ENCODE assay signal across 8 cellular contexts in genomic region chr12:54418441-54419087, GRCh38. TPM values are rescaled to one million over a fixed set of nuclear protein-coding genes. Genes with fewer than 3 reads are reported as not detected.
DNase-seq lines count a peak whose midpoint lies in the region; ATAC-seq, FAIRE-seq and TF ChIP-seq lines count a peak whose summit lies in the region.

No MANE protein-coding gene starts in this region.

- H3K79me1 ChIP-seq in H9 (ENCODE audit: insufficient read depth, low read depth, low read length, poor library complexity, severe bottlenecking) = no peaks in the 10 kb centered on the region

- peaks cover 16% of the 10 kb centered on the region for H3K23me2 ChIP-seq in H9 (ENCODE audit: insufficient read length, low read depth, low read length, poor library complexity, severe bottlenecking)

- H3K18ac ChIP-seq in H9 (ENCODE audit: insufficient read length, low read depth, low read length) = no peak overlapping the region

- no peaks in the 10 kb centered on the region for H4K20me1 ChIP-seq in H9 (ENCODE audit: control insufficient read depth, insufficient read depth, insufficient read length)

- H3K9ac ChIP-seq in H9 (ENCODE audit: extremely low read depth, insufficient read length, low read length) = peak overlapping the region; percentile 9

- DNase-seq in H9 (no peak), iPS DF 6.9 (ENCODE audit: low read depth, low spot score) (no peak), small intestine (no peak), inferior parietal cortex (ENCODE audit: extremely low spot score) (no peak)
- no peak for DNase-seq in activated T-helper 2 cell treated with anti-CD3 and anti-CD28 coated beads, Interferon-gamma antibody, Interleukin-2, Interleukin-4, amounts not matched to agents 10 μg/mL and 5 μg/mL and 100 μg/mL, durations not matched to agents 14 hours and 24 hours and 36 hours (ENCODE audit: low spot score)
- DNase-seq in stimulated activated naive CD4-positive, alpha-beta T cell (lab: John Stamatoyannopoulos, UW) = no peak

- peak overlapping the region; percentile 79 to 94 for H3K4me3 Mint-ChIP-seq in H9
- peak overlapping the region; percentile 94 for H3K4me3 Mint-ChIP-seq in activated T-helper 2 cell treated with anti-CD3 and anti-CD28 coated beads, Interferon-gamma antibody, Interleukin-2, Interleukin-4, amounts not matched to agents 10 μg/mL and 5 μg/mL and 100 μg/mL, durations not matched to agents 14 hours and 24 hours and 36 hours (ENCODE audit: low read depth)

- peak overlapping the region; percentile 79 for H2BK120ac ChIP-seq in H9 (ENCODE audit: low read depth, low read length, poor library complexity, severe bottlenecking)

- no peak overlapping the region for H2AFZ ChIP-seq in H9 (ENCODE audit: low read length)

- H3K4me1 ChIP-seq in H9 (ENCODE audit: insufficient read depth, low read length) = peaks cover 5% of the 10 kb centered on the region; the same call in 1 of the 2 replicates
- peaks cover 6% of the 10 kb centered on the region for H3K4me1 ChIP-seq in iPS DF 6.9 (ENCODE audit: control insufficient read depth, insufficient read depth, low read length)
- no peaks in the 10 kb centered on the region for H3K4me1 ChIP-seq in small intestine (ENCODE audit: control insufficient read depth in 2 of 2, insufficient read depth in 1 of 2, low read depth in 1 of 2, low read length in 1 of 2)

- no peak overlapping the region for H4K8ac ChIP-seq in H9 (replicated peaks; ENCODE audit: insufficient read length, low read depth, low read length)

- no peaks in the 10 kb centered on the region for H3K9me3 Mint-ChIP-seq in H9
- no peaks in the 10 kb centered on the region for H3K9me3 Mint-ChIP-seq in activated T-helper 2 cell treated with anti-CD3 and anti-CD28 coated beads, Interferon-gamma antibody, Interleukin-2, Interleukin-4, amounts not matched to agents 10 μg/mL and 5 μg/mL and 100 μg/mL, durations not matched to agents 14 hours and 24 hours and 36 hours

- H3K56ac ChIP-seq in H9 (ENCODE audit: insufficient read length, low read depth, low read length) = no peak overlapping the region

- H2BK12ac ChIP-seq in H9 (ENCODE audit: insufficient read length, low read depth, low read length) = no peak overlapping the region

- H3T11ph ChIP-seq in H9 (ENCODE audit: low read length) = no peak overlapping the region

- H3K27me3 ChIP-seq in H9 (ENCODE audit: insufficient read depth, low read length) = no peaks in the 10 kb centered on the region; the same call in 1 of the 2 replicates
- no peaks in the 10 kb centered on the region; the same call in 1 of the 2 replicates for H3K27me3 ChIP-seq in iPS DF 6.9 (ENCODE audit: control insufficient read depth, insufficient read depth, low read length)
- peaks cover 0 to 2% of the 10 kb centered on the region in 2 donors for H3K27me3 ChIP-seq in small intestine (ENCODE audit: control insufficient read depth in 2 of 2, insufficient read depth in 2 of 2, low read length in 2 of 2)

- peaks cover 39 to 40% of the 10 kb centered on the region in 2 experiments for H3K4me1 Mint-ChIP-seq in H9
- H3K4me1 Mint-ChIP-seq in activated T-helper 2 cell treated with anti-CD3 and anti-CD28 coated beads, Interferon-gamma antibody, Interleukin-2, Interleukin-4, amounts not matched to agents 10 μg/mL and 5 μg/mL and 100 μg/mL, durations not matched to agents 14 hours and 24 hours and 36 hours (ENCODE audit: low read depth) = peaks cover 40% of the 10 kb centered on the region

- H4K91ac ChIP-seq in H9 (ENCODE audit: insufficient read length, low read depth, low read length) = no peak overlapping the region

- H3K79me2 ChIP-seq in H9 (ENCODE audit: insufficient read depth, low read length) = no peaks in the 10 kb centered on the region

- H3K36me3 ChIP-seq in iPS DF 6.9 (ENCODE audit: control insufficient read depth, insufficient read depth, low read length) (no peaks in the 10 kb centered on the region), small intestine (ENCODE audit: control insufficient read depth in 2 of 2, insufficient read depth in 2 of 2, low read length in 2 of 2) (no peaks in the 10 kb centered on the region)

- H3K27me3 Mint-ChIP-seq in H9 (ENCODE audit: low read depth) = peaks cover 65% of the 10 kb centered on the region
- peaks cover 23% of the 10 kb centered on the region for H3K27me3 Mint-ChIP-seq in activated T-helper 2 cell treated with anti-CD3 and anti-CD28 coated beads, Interferon-gamma antibody, Interleukin-2, Interleukin-4, amounts not matched to agents 10 μg/mL and 5 μg/mL and 100 μg/mL, durations not matched to agents 14 hours and 24 hours and 36 hours (ENCODE audit: low read depth)

- ATAC-seq in GM19455 (IDR thresholded peaks at IDR 0.05; ENCODE audit: unreplicated experiment) = no peak
- ATAC-seq in GM18909 (IDR thresholded peaks at IDR 0.05; ENCODE audit: poor library complexity, unreplicated experiment) = no peak

- no peak overlapping the region for H3K4ac ChIP-seq in H9 (ENCODE audit: low read depth, low read length)

- FAIRE-seq in small intestine (lab: Jason Lieb, UNC) = no peak

- H2BK15ac ChIP-seq in H9 (ENCODE audit: low read depth, low read length) = no peak overlapping the region

- WGBS in H9 (ENCODE audit: extremely low coverage, insufficient read length, low lambda C conversion rate) = no CpG with 5 or more reads among the region's 35 CpGs
- no CpG with 5 or more reads among the region's 35 CpGs for WGBS in iPS DF 6.9 (ENCODE audit: insufficient coverage, insufficient read length)
- WGBS in small intestine, 3 donors = 1 to 7% (median 5%) methylated on average over 29 to 35 of the region's 35 CpGs

- H3K23ac ChIP-seq in H9 (ENCODE audit: insufficient read length, low read depth, low read length) = no peak overlapping the region

- intact Hi-C loops in activated T-helper 2 cell treated with anti-CD3 and anti-CD28 coated beads, Interferon-gamma antibody, Interleukin-2, Interleukin-4, amounts not matched to agents 10 μg/mL and 5 μg/mL and 100 μg/mL, durations not matched to agents 14 hours and 24 hours and 36 hours (cut with micrococcal nuclease) = no loop called here

- H3K14ac ChIP-seq in H9 (ENCODE audit: insufficient read depth, low read length) = peak overlapping the region; percentile 73

- H3K36me3 Mint-ChIP-seq in H9 (ENCODE audit: insufficient read depth in 1 of 3, low read depth in 3 of 3) = no peaks in the 10 kb centered on the region; a peak in 1 of 7 replicates
- no peaks in the 10 kb centered on the region for H3K36me3 Mint-ChIP-seq in activated T-helper 2 cell treated with anti-CD3 and anti-CD28 coated beads, Interferon-gamma antibody, Interleukin-2, Interleukin-4, amounts not matched to agents 10 μg/mL and 5 μg/mL and 100 μg/mL, durations not matched to agents 14 hours and 24 hours and 36 hours (ENCODE audit: low read depth)

- H3K4me3 ChIP-seq in iPS DF 6.9 (ENCODE audit: low read length) (peak overlapping the region; percentile 57), small intestine (ENCODE audit: low read depth in 1 of 2, low read length in 2 of 2) (peak overlapping the region; percentile 34 to 93)

- H2BK20ac ChIP-seq in H9 (ENCODE audit: low read depth, low read length, poor library complexity, severe bottlenecking) = no peak overlapping the region

- H3K4me2 ChIP-seq in H9 (ENCODE audit: insufficient read depth, insufficient read length, low read length) = peak overlapping the region; percentile 40

- no peak overlapping the region for H4K5ac ChIP-seq in H9 (ENCODE audit: insufficient read length, low read depth, low read length)

- H3K27ac Mint-ChIP-seq in H9 = no peak overlapping the region
- peak overlapping the region; percentile 85 for H3K27ac Mint-ChIP-seq in activated T-helper 2 cell treated with anti-CD3 and anti-CD28 coated beads, Interferon-gamma antibody, Interleukin-2, Interleukin-4, amounts not matched to agents 10 μg/mL and 5 μg/mL and 100 μg/mL, durations not matched to agents 14 hours and 24 hours and 36 hours

- no peak for TF ChIP-seq CTCF in H9 (conservative IDR thresholded peaks at IDR 0.05)

- H3K9me3 ChIP-seq in H9 (ENCODE audit: control insufficient read depth, low read depth, low read length) (no peaks in the 10 kb centered on the region), iPS DF 6.9 (ENCODE audit: control insufficient read depth, insufficient read depth, low read length) (no peaks in the 10 kb centered on the region), small intestine (ENCODE audit: control insufficient read depth, low read depth) (no peaks in the 10 kb centered on the region)

- H2AK5ac ChIP-seq in H9 (ENCODE audit: insufficient read length, low read length) = no peak overlapping the region

- no peak overlapping the region for H3K27ac ChIP-seq in H9 (ENCODE audit: insufficient read length, low read depth, low read length)
- H3K27ac ChIP-seq in iPS DF 6.9 (ENCODE audit: low read length) = no peak overlapping the region
- peak overlapping the region in 1 of 2 donors; percentile 86 for H3K27ac ChIP-seq in small intestine (ENCODE audit: low read depth in 1 of 2, low read length in 1 of 2)

- H2BK5ac ChIP-seq in H9 (ENCODE audit: insufficient read length, low read length) = no peak overlapping the region

RNA-seq across cellular contexts. Expression of gene ITGA5, which starts 0.5 kb away (rescaled TPM):
- 12.2 and 16.2 TPM in 2 replicates for total RNA-seq in H9 (2021)
- 41.4 and 41.5 TPM in 2 replicates for total RNA-seq in activated T-helper 2 cell treated with anti-CD3 and anti-CD28 coated beads, Interferon-gamma antibody, Interleukin-2, Interleukin-4, amounts not matched to agents 10 μg/mL and 5 μg/mL and 100 μg/mL, durations not matched to agents 14 hours and 24 hours and 36 hours
- 10 to 100 TPM in 1 of 3 donors, 1 to 10 TPM in 2; 1.8 to 60.7 (median 3.0) TPM for polyA plus RNA-seq in small intestine

RNA-seq across cellular contexts. Expression of gene ZNF385A, which starts 34.0 kb away (rescaled TPM):
- 5.7 and 6.2 TPM in 2 replicates for total RNA-seq in H9 (2021)
- total RNA-seq in activated T-helper 2 cell treated with anti-CD3 and anti-CD28 coated beads, Interferon-gamma antibody, Interleukin-2, Interleukin-4, amounts not matched to agents 10 μg/mL and 5 μg/mL and 100 μg/mL, durations not matched to agents 14 hours and 24 hours and 36 hours = 0.60 and 0.78 TPM in 2 replicates
- polyA plus RNA-seq in small intestine = 1 to 10 TPM in 2 of 3 donors, under 1 TPM in 1; 0.45 to 9.7 (median 7.7) TPM

RNA-seq across cellular contexts. Expression of gene GPR84, which starts 54.3 kb away (rescaled TPM):
- not detected in 2 replicates for total RNA-seq in H9 (2021)
- total RNA-seq in activated T-helper 2 cell treated with anti-CD3 and anti-CD28 coated beads, Interferon-gamma antibody, Interleukin-2, Interleukin-4, amounts not matched to agents 10 μg/mL and 5 μg/mL and 100 μg/mL, durations not matched to agents 14 hours and 24 hours and 36 hours = 1.8 and 2.3 TPM in 2 replicates
- polyA plus RNA-seq in small intestine = under 1 TPM in 1 of 3 donors, not detected in 2; 0.33 TPM

RNA-seq across cellular contexts. Expression of gene GTSF1, which starts 54.8 kb away (rescaled TPM):
- total RNA-seq in H9 (2021) = 0.33 TPM in 1 of 2 replicates, not detected in the other
- 4.5 and 5.6 TPM in 2 replicates for total RNA-seq in activated T-helper 2 cell treated with anti-CD3 and anti-CD28 coated beads, Interferon-gamma antibody, Interleukin-2, Interleukin-4, amounts not matched to agents 10 μg/mL and 5 μg/mL and 100 μg/mL, durations not matched to agents 14 hours and 24 hours and 36 hours
- polyA plus RNA-seq in small intestine = 1 to 10 TPM in 1 of 3 donors, under 1 TPM in 1, not detected in 1; 0.45 to 1.9 TPM
